Comparison of ENCODE assay signal across 16 cellular contexts in genomic region chr9:116027511-116027910, GRCh38.
DNase-seq lines count a peak whose midpoint lies in the region; ATAC-seq and TF ChIP-seq lines count a peak whose summit lies in the region.
"Had no signal": no experiment of that assay in that cellular context is flagged by ENCODE, and none has a peak within 500 bp of the region (broad histone marks: within the 10 kb centered on the region; RNA-seq: fewer than 3 reads in every experiment).

No MANE protein-coding gene starts in this region.

- POLR2A ChIA-PET in AG04450 (lab: Yijun Ruan, JAX) = interaction anchor here (1.0 to 1.6 kb wide), 3 partner anchors 83 to 130 kb away, joined by 3 to 8 read pairs (median 5); no protein-coding TSS in a partner anchor

- peaks cover 20% of the 10 kb centered on the region for H3K9me3 Mint-ChIP-seq in HFFc6

- TF ChIP-seq CTCF in AG04450 (IDR thresholded peaks at IDR 0.05; ENCODE audit: low read depth, low read length) (no peak), HFFc6 (IDR thresholded peaks at IDR 0.05) (no peak), astrocyte of the cerebellum (IDR thresholded peaks at IDR 0.05; ENCODE audit: low read depth, low read length, missing control alignments) (no peak)

- H3K27me3 ChIP-seq in AG04450 (ENCODE audit: control insufficient read depth, insufficient read depth, low read length) = no peaks in the 10 kb centered on the region
- H3K27me3 ChIP-seq: BLaER1 treated with 17β-estradiol and CSF1 and Interleukin-3, amounts not matched to agents 10 nM and 100 nM; neutrophil; vagina had no signal

- H3K27me3 Mint-ChIP-seq in HFFc6 (ENCODE audit: insufficient read depth) = no peaks in the 10 kb centered on the region; the same call in 1 of the 2 replicates

- peaks cover 4% of the 10 kb centered on the region; the same call in 1 of the 2 replicates for H3K9me3 ChIP-seq in AG04450 (ENCODE audit: control insufficient read depth, insufficient read depth, low read length)
- H3K9me3 ChIP-seq: neutrophil, vagina had no signal

- H3K4me3 Mint-ChIP-seq in HFFc6 = 0 out of 2 replicates have a peak overlapping the region, but pooled peaks have one; percentile 9

- peaks cover 14% of the 10 kb centered on the region for H3K4me1 Mint-ChIP-seq in HFFc6 (ENCODE audit: low read depth)

- in situ Hi-C loops in astrocyte of the cerebellum (cut with HindIII; ENCODE audit: low sequenced_read_pairs) (no loop called here), G401 (cut with HindIII; ENCODE audit: low sequenced_read_pairs) (no loop called here)

- peak overlapping the region; percentile 77 for H3K27ac Mint-ChIP-seq in HFFc6

- DNase-seq in AG04450 (ENCODE audit: low read depth, low spot score) = peak; percentile 72
- DNase-seq in HFFc6 = peak; percentile 62
- DNase-seq in astrocyte of the cerebellum (ENCODE audit: low read depth) = peak; percentile 1
- peak; percentile 91 for DNase-seq in iris pigment epithelial cell (ENCODE audit: low read depth)
- DNase-seq in superior temporal gyrus (ENCODE audit: extremely low spot score) = no peak
- no peak for DNase-seq in G401 (ENCODE audit: low spot score)
- DNase-seq in KG1 (lab: John Stamatoyannopoulos, UW) = no peak
- DNase-seq: activated naive CD4-positive, alpha-beta T cell treated with anti-CD3 and anti-CD28 coated beads, Interleukin-2, amount 50 U/mL, for 16 hours; dermis blood vessel endothelial cell; left ventricle myocardium superior; NCI-H1105; NCI-H524 had no signal

- CTCF ChIA-PET in AG04450 (lab: Charles Lee) = no interaction called here

- no peak for ATAC-seq in GM18868 (IDR thresholded peaks at IDR 0.05; ENCODE audit: unreplicated experiment)
- ATAC-seq: left ventricle myocardium superior had no signal

- H3K36me3 Mint-ChIP-seq in HFFc6 (ENCODE audit: low read depth) = peaks cover 27% of the 10 kb centered on the region

- peak overlapping the region; percentile 62 for H3K27ac ChIP-seq in AG04450 (ENCODE audit: low read depth, low read length)
- H3K27ac ChIP-seq: BLaER1 treated with 17β-estradiol and CSF1 and Interleukin-3, amounts not matched to agents 10 nM and 100 nM; neutrophil; vagina had no signal

- H3K4me3 ChIP-seq in AG04450 (ENCODE audit: low read depth, low read length) (no peak overlapping the region), astrocyte of the cerebellum (ENCODE audit: low read depth, low read length) (no peak overlapping the region)
- H3K4me3 ChIP-seq: BLaER1 treated with 17β-estradiol and CSF1 and Interleukin-3, amounts not matched to agents 10 nM and 100 nM; vagina had no signal

Comparison
In these comparisons a context has a peak if more than half of its experiments do, and no peak if none do; other contexts are left out.
1. DNase-seq: peak in AG04450 (single experiment), HFFc6 (single experiment), astrocyte of the cerebellum (single experiment) and iris pigment epithelial cell (single experiment); none in superior temporal gyrus (single experiment), G401 (single experiment) and KG1 (single experiment).